Comparison of ENCODE assay signal across 6 cellular contexts in genomic region chr13:88285329-88285728, GRCh38.
"Had no signal": no experiment of that assay in that cellular context is flagged by ENCODE, and none has a peak within 500 bp of the region (broad histone marks: within the 10 kb centered on the region; RNA-seq: fewer than 3 reads in every experiment).

No MANE protein-coding gene starts in this region.

- H3K4me3 ChIP-seq: K562 had no signal

- DNase-seq: IMR-90, KBM-7, KG1 had no signal

- H3K27ac ChIP-seq: HL-60, KMS-11 had no signal
